ENCODE assay signal across 22 cellular contexts in the genomic region with DNA sequence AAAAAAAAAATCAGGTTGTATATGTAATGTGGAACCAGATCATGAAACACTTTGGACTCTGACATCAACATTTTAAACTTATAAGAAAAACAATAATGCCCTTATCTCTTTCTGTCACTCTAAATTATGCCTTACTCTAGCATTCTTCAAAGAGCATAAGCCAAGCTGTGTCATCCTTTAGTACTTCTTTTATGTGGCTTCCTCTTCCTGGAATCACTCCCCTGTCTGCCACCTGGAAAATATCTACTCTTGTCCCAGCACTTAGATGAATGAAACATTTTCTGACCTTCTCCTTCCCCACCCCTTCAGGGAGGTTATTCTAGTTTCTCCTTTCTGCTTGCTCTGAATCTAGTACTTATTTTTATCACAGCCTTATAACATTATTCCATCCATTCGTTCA.
DNase-seq lines count a peak whose midpoint lies in the region; ATAC-seq, FAIRE-seq and TF ChIP-seq lines count a peak whose summit lies in the region.
"Had no signal": no experiment of that assay in that cellular context is flagged by ENCODE, and none has a peak within 500 bp of the region (broad histone marks: within the 10 kb centered on the region; RNA-seq: fewer than 3 reads in every experiment).

No MANE protein-coding gene starts in this region.

- ATAC-seq in sciatic nerve: peak; percentile 25
- ATAC-seq: HepG2 had no signal

- peak; percentile 12 for DNase-seq in COLO829 (ENCODE audit: low spot score)
- peak; percentile 5 for DNase-seq in Jurkat, Clone E6-1 (ENCODE audit: low read depth, low spot score)
- no peak for DNase-seq in sciatic nerve (ENCODE audit: low spot score)
- no peak for DNase-seq in GM12891 (ENCODE audit: insufficient read length, low spot score)
- no peak for DNase-seq in ACHN
- no peak for DNase-seq in SIG-M5 (lab: John Stamatoyannopoulos, UW)
- DNase-seq: Caco-2; CD4-positive, alpha-beta T cell; GF-D8; KBM-7; NCI-H1092; NCI-H1436; NCI-H187 treated with DMSO at 0.1 percent for 48 hours; NCI-H510A; NCI-H748 treated with DMSO at 0.1 percent for 48 hours; SHP77 treated with DMSO at 0.1 percent for 48 hours had no signal

- H3K4me3 ChIP-seq in Jurkat, Clone E6-1 (ENCODE audit: low read length): no peak overlapping the region
- H3K4me3 ChIP-seq: BLaER1 had no signal

- no peak for FAIRE-seq in GM12891 (lab: Jason Lieb, UNC)
- FAIRE-seq: GM19239, H54, HepG2 had no signal

- TF ChIP-seq POLR2A in GM12891 (IDR thresholded peaks at IDR 0.05; ENCODE audit: low read depth, low read length): no peak

- H3K27ac ChIP-seq in cingulate gyrus (ENCODE audit: low read depth, low read length): peak overlapping the region; percentile 33
- H3K27ac ChIP-seq: BLaER1, RWPE1 had no signal

- intact Hi-C loops in sciatic nerve (cut with DNase I): no loop called here

- in situ Hi-C loops in ACHN (cut with HindIII; ENCODE audit: low pct_ligation_motif_present, low pct_unique_long_range_greater_than_20kb, low sequenced_read_pairs): no loop called here

TF ChIP-seq in GM12891, 5 proteins besides CTCF, POLR2A, EP300 and RAD21:
- TF ChIP-seq POLR2AphosphoS5 (IDR thresholded peaks at IDR 0.05; ENCODE audit: low read depth, low read length) (no peak), SPI1 (IDR thresholded peaks at IDR 0.05; ENCODE audit: low read depth, low read length) (no peak), PAX5 (IDR thresholded peaks at IDR 0.05; ENCODE audit: insufficient read depth, low read length, severe bottlenecking) (no peak), TAF1 (IDR thresholded peaks at IDR 0.05; ENCODE audit: low read depth, low read length) (no peak), POU2F2 (IDR thresholded peaks at IDR 0.05; ENCODE audit: low read depth, low read length) (no peak)

Comparison
In these comparisons a context has a peak if more than half of its experiments do, and no peak if none do; other contexts are left out.
1. DNase-seq: peak in COLO829 (single experiment) and Jurkat, Clone E6-1 (single experiment); none in sciatic nerve (single experiment), GM12891 (single experiment), ACHN (single experiment) and SIG-M5 (single experiment).